9 cellular contexts compared by ENCODE assay signal in genomic region chr4:112279025-112279881, GRCh38. TPM values are rescaled to one million over a fixed set of nuclear protein-coding genes. Genes with fewer than 3 reads are reported as not detected.
DNase-seq lines count a peak whose midpoint lies in the region; ATAC-seq, FAIRE-seq and TF ChIP-seq lines count a peak whose summit lies in the region.
"Had no signal": no experiment of that assay in that cellular context is flagged by ENCODE, and none has a peak within 500 bp of the region (broad histone marks: within the 10 kb centered on the region; RNA-seq: fewer than 3 reads in every experiment).

No MANE protein-coding gene starts in this region.

- no peak overlapping the region for H2AFZ ChIP-seq in IMR-90 (replicated peaks; ENCODE audit: low read length, poor library complexity)

- H3K9ac ChIP-seq in IMR-90 (ENCODE audit: low read depth, low read length): no peak overlapping the region
- H3K9ac ChIP-seq in kidney (ENCODE audit: low read length in 2 of 2): no peak overlapping the region

- DNase-seq in GM18507 (ENCODE audit: extremely low spot score, insufficient read length, low read depth) (no peak), IMR-90 (peak; percentile 34), left cardiac atrium (no peak), endothelial cell (ENCODE audit: low spot score) (no peak), kidney (no peak), testis (no peak)
- no peak for DNase-seq in effector CD8-positive, alpha-beta T cell (lab: John Stamatoyannopoulos, UW)
- DNase-seq: midbrain had no signal

- no peak overlapping the region for H2AK5ac ChIP-seq in IMR-90 (ENCODE audit: low read depth, low read length)

- H2BK20ac ChIP-seq in IMR-90 (ENCODE audit: low read depth, low read length): no peak overlapping the region

- 0 out of 4 replicates have a peak overlapping the region, but pooled peaks of 1 of the 2 experiments have one; percentile 38 for H4K8ac ChIP-seq in IMR-90 (ENCODE audit: low read depth in 2 of 2, low read length in 2 of 2)

- H3K4me1 Mint-ChIP-seq in endothelial cell (ENCODE audit: unreplicated experiment): peaks cover 2% of the 10 kb centered on the region

- H2AK9ac ChIP-seq in IMR-90 (replicated peaks; ENCODE audit: low read depth, low read length, poor library complexity): no peak overlapping the region

- FAIRE-seq in GM18507 (lab: Jason Lieb, UNC) (peak; percentile 76), kidney (lab: Jason Lieb, UNC) (no peak)

- H3K36me3 ChIP-seq in IMR-90 (ENCODE audit: control insufficient read depth, insufficient read depth, low read length): peaks cover 3% of the 10 kb centered on the region
- no peaks in the 10 kb centered on the region for H3K36me3 ChIP-seq in kidney (ENCODE audit: control insufficient read depth in 1 of 2, insufficient read depth in 2 of 2, low read length in 2 of 2)
- H3K36me3 ChIP-seq in testis (ENCODE audit: low read depth, missing control alignments): no peaks in the 10 kb centered on the region

- no peak overlapping the region for H3K4me3 ChIP-seq in IMR-90 (ENCODE audit: insufficient read depth, low read depth, low read length)
- no peak overlapping the region for H3K4me3 ChIP-seq in kidney (ENCODE audit: low read length in 2 of 2)
- H3K4me3 ChIP-seq in testis: no peak overlapping the region

- peaks cover 6% of the 10 kb centered on the region; the same call in 1 of the 2 replicates for H3K4me1 ChIP-seq in IMR-90 (ENCODE audit: control insufficient read depth, insufficient read depth, low read length)
- peaks cover 0 to 2% of the 10 kb centered on the region in 2 donors for H3K4me1 ChIP-seq in kidney (ENCODE audit: control insufficient read depth in 1 of 2, insufficient read depth in 1 of 2, low read depth in 1 of 2, low read length in 2 of 2)
- no peaks in the 10 kb centered on the region for H3K4me1 ChIP-seq in testis

- TF ChIP-seq POLR2A in IMR-90 (IDR thresholded peaks at IDR 0.05; ENCODE audit: low read depth, low read length) (no peak), testis (IDR thresholded peaks at IDR 0.05) (no peak)

- H4K20me1 ChIP-seq in IMR-90 (ENCODE audit: insufficient read depth, low read length): no peaks in the 10 kb centered on the region

- intact Hi-C loops in IMR-90 (cut with micrococcal nuclease) (no loop called here), left cardiac atrium (cut with DNase I) (no loop called here), kidney (cut with DNase I) (no loop called here), testis (cut with DNase I; ENCODE audit: low total_unique reads) (no loop called here)

- no peak overlapping the region for H3K56ac ChIP-seq in IMR-90 (ENCODE audit: extremely low read depth, insufficient read depth, low read length)

- peaks cover 24% of the 10 kb centered on the region for H3K36me3 Mint-ChIP-seq in endothelial cell (ENCODE audit: low read depth, unreplicated experiment)

- POLR2A ChIA-PET in IMR-90 (lab: Charles Lee; ENCODE audit: unreplicated experiment): no interaction called here

- peaks cover 6 to 28% of the 10 kb centered on the region in 2 experiments for H3K79me1 ChIP-seq in IMR-90 (ENCODE audit: low read depth in 1 of 2, low read length in 2 of 2)

- no peak overlapping the region for H3K27ac Mint-ChIP-seq in endothelial cell (ENCODE audit: unreplicated experiment)

- no TSS peak for BruUV-seq in IMR-90 (replicated peaks; lab: Mats Ljungman, UMichigan)

- in situ Hi-C loops in IMR-90 (cut with MboI; ENCODE audit: low sequenced_read_pairs): no loop called here

- H2BK120ac ChIP-seq in IMR-90 (ENCODE audit: low read depth, low read length): no peak overlapping the region

- H3K9me3 ChIP-seq in IMR-90 (ENCODE audit: control insufficient read depth, insufficient read depth, low read length): no peaks in the 10 kb centered on the region
- H3K9me3 ChIP-seq in kidney (ENCODE audit: control insufficient read depth in 1 of 2, low read length in 2 of 2): no peaks in the 10 kb centered on the region
- no peaks in the 10 kb centered on the region for H3K9me3 ChIP-seq in testis

- no peak overlapping the region for H4K5ac ChIP-seq in IMR-90 (ENCODE audit: low read depth, low read length)

- H3K4ac ChIP-seq in IMR-90 (ENCODE audit: low read depth, low read length): no peak overlapping the region; the same call in 1 of the 2 replicates

- H3K27ac ChIP-seq in IMR-90 (ENCODE audit: insufficient read depth, low read length) (no peak overlapping the region), kidney (ENCODE audit: low read depth in 2 of 2, low read length in 2 of 2) (no peak overlapping the region), testis (no peak overlapping the region)

- H3K4me3 Mint-ChIP-seq in endothelial cell (ENCODE audit: unreplicated experiment): no peak overlapping the region

- H3K9me3 Mint-ChIP-seq in endothelial cell (ENCODE audit: unreplicated experiment): no peaks in the 10 kb centered on the region

- WGBS in IMR-90 (ENCODE audit: extremely low coverage in 2 of 2, insufficient read length in 1 of 2), 2 experiments: no CpG with 5 or more reads among the region's 10 CpGs
- WGBS in testis, 2 donors: 78 to 79% methylated on average over 10 of the region's 10 CpGs

- H4K91ac ChIP-seq in IMR-90 (ENCODE audit: insufficient read depth, low read depth, low read length): no peak overlapping the region

- H3K14ac ChIP-seq in IMR-90 (replicated peaks; ENCODE audit: low read depth, low read length): no peak overlapping the region

- no peak overlapping the region for H3K18ac ChIP-seq in IMR-90 (ENCODE audit: low read depth, low read length)

- H3K23ac ChIP-seq in IMR-90 (ENCODE audit: low read depth, low read length): no peak overlapping the region

- dilution Hi-C loops in IMR-90 (cut with HindIII; ENCODE audit: low sequenced_read_pairs, unreplicated experiment): no loop called here

- ATAC-seq in GM21529 (IDR thresholded peaks at IDR 0.05; ENCODE audit: unreplicated experiment) (peak; percentile 65), IMR-90 (ENCODE audit: low read depth) (no peak), left cardiac atrium (peak; percentile 16 to 51)

- H3K27me3 ChIP-seq in IMR-90 (ENCODE audit: control insufficient read depth, insufficient read depth, low read length): no peaks in the 10 kb centered on the region
- no peaks in the 10 kb centered on the region for H3K27me3 ChIP-seq in testis

- H3K27me3 Mint-ChIP-seq in endothelial cell (ENCODE audit: unreplicated experiment): no peaks in the 10 kb centered on the region

- TF ChIP-seq CTCF in IMR-90 (conservative IDR thresholded peaks at IDR 0.05; ENCODE audit: low read depth, low read length) (no peak), endothelial cell (IDR thresholded peaks at IDR 0.05; ENCODE audit: unreplicated experiment) (no peak), kidney (IDR thresholded peaks at IDR 0.05; ENCODE audit: borderline replicate concordance, extremely low read depth, insufficient read depth) (no peak), testis (IDR thresholded peaks at IDR 0.05) (no peak)

- H3K9me1 ChIP-seq in IMR-90 (ENCODE audit: insufficient read depth, low read length): peaks cover 3% of the 10 kb centered on the region; the same call in 1 of the 2 replicates

- CTCF ChIA-PET in IMR-90 (lab: Yijun Ruan, JAX): interaction anchor here (0.7 kb wide), 1 partner anchor 12 kb away, joined by 3 read pairs; no protein-coding TSS in a partner anchor

- peak overlapping the region; percentile 70; the same call in 1 of the 3 replicates for H2BK15ac ChIP-seq in IMR-90 (ENCODE audit: low read depth, low read length)

- no peak overlapping the region for H3K4me2 ChIP-seq in IMR-90 (ENCODE audit: low read depth, low read length)

- H2BK5ac ChIP-seq in IMR-90 (ENCODE audit: low read depth, low read length, poor library complexity, severe bottlenecking): no peak overlapping the region

- no peak for TF ChIP-seq RAD21 in IMR-90 (IDR thresholded peaks at IDR 0.05; ENCODE audit: low read length)

TF ChIP-seq in IMR-90, 13 proteins besides CTCF, POLR2A, EP300 and RAD21 (continues in another document):
- TF ChIP-seq NFE2L2 (IDR thresholded peaks at IDR 0.05; ENCODE audit: low read depth, low read length): no peak
- no peak for TF ChIP-seq CEBPB (IDR thresholded peaks at IDR 0.05; ENCODE audit: low read depth, low read length)
- TF ChIP-seq MAFK (IDR thresholded peaks at IDR 0.05; ENCODE audit: low read depth, low read length): no peak
- TF ChIP-seq FOS (IDR thresholded peaks at IDR 0.05; ENCODE audit: low read depth, low read length): no peak
- TF ChIP-seq SMC3 (IDR thresholded peaks at IDR 0.05; ENCODE audit: low read depth, low read length): no peak
- no peak for TF ChIP-seq MAZ (IDR thresholded peaks at IDR 0.05; ENCODE audit: borderline replicate concordance, low read depth, low read length)

RNA-seq across cellular contexts. Expression of gene TIFA, which starts 6.5 kb away (rescaled TPM):
- 2.5 and 3.6 TPM in 2 replicates for total RNA-seq in IMR-90 (2012; rRNA removed)
- 2.5 and 3.7 TPM in 2 replicates for polyA plus RNA-seq in IMR-90 (2012; rRNA removed)
- polyA plus RNA-seq in IMR-90 (2012; cell fraction: cytosol; rRNA removed): 0.55 and 0.65 TPM in 2 replicates
- 0.25 and 1.0 TPM in 2 replicates for polyA plus RNA-seq in IMR-90 (2012; cell fraction: nucleus; rRNA removed; ENCODE audit: low replicate concordance)
- total RNA-seq in left cardiac atrium: 10 to 100 TPM; 12.4 to 23.4 TPM
- total RNA-seq in endothelial cell (ENCODE audit: unreplicated experiment): 15.4 TPM
- total RNA-seq in kidney: 11.5 TPM
- 5.0 TPM for polyA plus RNA-seq in kidney (ENCODE audit: insufficient read depth, low read depth, low replicate concordance)
- total RNA-seq in testis: 1 to 10 TPM; 1.7 to 2.8 TPM
- polyA plus RNA-seq in testis (ENCODE audit: insufficient read depth, low read depth, low replicate concordance): 3.3 TPM

RNA-seq across cellular contexts. Expression of gene ALPK1, which starts 17.9 kb away (rescaled TPM):
- total RNA-seq in IMR-90 (2012; rRNA removed) (7.9 and 8.6 TPM in 2 replicates), left cardiac atrium (10 to 100 TPM in 1 of 2 donors, 1 to 10 TPM in 1; 7.6 to 12.1 TPM), endothelial cell (ENCODE audit: unreplicated experiment) (4.1 TPM), kidney (33.5 TPM), testis (10 to 100 TPM in 1 of 2 donors, 1 to 10 TPM in 1; 9.7 to 12.5 TPM)
- polyA plus RNA-seq in IMR-90 (2012; rRNA removed) (2.8 and 3.3 TPM in 2 replicates), kidney (ENCODE audit: insufficient read depth, low read depth, low replicate concordance) (5.9 TPM), testis (ENCODE audit: insufficient read depth, low read depth, low replicate concordance) (5.2 TPM)
- 0.93 and 1.1 TPM in 2 replicates for polyA plus RNA-seq in IMR-90 (2012; cell fraction: cytosol; rRNA removed)
- 2.7 and 11.5 TPM in 2 replicates for polyA plus RNA-seq in IMR-90 (2012; cell fraction: nucleus; rRNA removed; ENCODE audit: low replicate concordance)

RNA-seq across cellular contexts. Expression of gene AP1AR, which starts 47.7 kb away (rescaled TPM):
- total RNA-seq in IMR-90 (2012; rRNA removed) (4.7 and 8.3 TPM in 2 replicates), left cardiac atrium (10 to 100 TPM in 1 of 2 donors, 1 to 10 TPM in 1; 9.6 to 13.6 TPM), endothelial cell (ENCODE audit: unreplicated experiment) (15.7 TPM), kidney (20.3 TPM), testis (10 to 100 TPM; 24.6 to 29.4 TPM)
- polyA plus RNA-seq in IMR-90 (2012; rRNA removed) (3.3 and 4.0 TPM in 2 replicates), kidney (ENCODE audit: insufficient read depth, low read depth, low replicate concordance) (8.7 TPM), testis (ENCODE audit: insufficient read depth, low read depth, low replicate concordance) (22.6 TPM)
- polyA plus RNA-seq in IMR-90 (2012; cell fraction: cytosol; rRNA removed): 3.6 and 3.8 TPM in 2 replicates
- 3.3 and 5.4 TPM in 2 replicates for polyA plus RNA-seq in IMR-90 (2012; cell fraction: nucleus; rRNA removed; ENCODE audit: low replicate concordance)
